ENCODE assay signal across 16 cellular contexts in genomic region chr12:56307221-56307965, GRCh38. TPM values are rescaled to one million over a fixed set of nuclear protein-coding genes. Genes with fewer than 3 reads are reported as not detected.
DNase-seq lines count a peak whose midpoint lies in the region; ATAC-seq, FAIRE-seq and TF ChIP-seq lines count a peak whose summit lies in the region.
"Had no signal": no experiment of that assay in that cellular context is flagged by ENCODE, and none has a peak within 500 bp of the region (broad histone marks: within the 10 kb centered on the region; RNA-seq: fewer than 3 reads in every experiment).

No MANE protein-coding gene starts in this region.

- no peak overlapping the region for H3K14ac ChIP-seq in mesenchymal stem cell (ENCODE audit: low read length in 2 of 2)

- FAIRE-seq in K562 (lab: Jason Lieb, UNC), result no peak
- FAIRE-seq: D721Med, G401.6, GM12892, GM18507 had no signal

- H3K4me2 ChIP-seq in K562 (ENCODE audit: insufficient read depth, low read length), result no peak overlapping the region
- no peak overlapping the region for H3K4me2 ChIP-seq in mesenchymal stem cell (ENCODE audit: low read length, poor library complexity, severe bottlenecking)
- H3K4me2 ChIP-seq: BLaER1 treated with 17β-estradiol and CSF1 and Interleukin-3, amounts not matched to agents 10 nM and 100 nM; GM23338 had no signal

- no peak for TF ChIP-seq POLR2A in K562 (conservative IDR thresholded peaks at IDR 0.05)

- no peaks in the 10 kb centered on the region for H3K9me1 ChIP-seq in K562 (ENCODE audit: control insufficient read depth, insufficient read depth, low read length)

- DNase-seq in K562 (ENCODE audit: extremely low read depth in 1 of 4, low spot score in 3 of 4), result no peak
- no peak for DNase-seq in mesenchymal stem cell
- no peak for DNase-seq in activated T-cell treated with anti-CD3 and anti-CD28 coated beads, Interleukin-2, amount 50 U/mL, for 48 hours
- DNase-seq in GM10266 (ENCODE audit: extremely low spot score), result no peak
- DNase-seq in T-helper 9 cell, result no peak
- DNase-seq: CD8-positive, alpha-beta memory T cell; COR-L47; H7 had no signal

- 98% methylated on average over 7 of the region's 7 CpGs for WGBS in K562 (ENCODE audit: insufficient coverage, low coverage, missing lambda C conversion rate)
- WGBS in mesenchymal stem cell, result 97% methylated on average over 6 of the region's 7 CpGs

- TF ChIP-seq EP300 in K562 (IDR thresholded peaks at IDR 0.05; ENCODE audit: low read length), result no peak

- H3K4me3 ChIP-seq in HEK293 (ENCODE audit: low read depth, low read length) (no peak overlapping the region), K562 (no peak overlapping the region), mesenchymal stem cell (ENCODE audit: insufficient read depth in 1 of 2, low read depth in 1 of 2, low read length in 2 of 2) (no peak overlapping the region)
- H3K4me3 ChIP-seq: BLaER1 treated with 17β-estradiol and CSF1 and Interleukin-3, amounts not matched to agents 10 nM and 100 nM; GM23338 had no signal

- no peak for TF ChIP-seq RAD21 in K562 (CRISPR knock-in tag; conservative IDR thresholded peaks at IDR 0.05 in 1 of 2, IDR thresholded peaks at IDR 0.05 in 1 of 2)

- H2AFZ ChIP-seq in K562 (ENCODE audit: low read depth, low read length), result no peak overlapping the region
- H2AFZ ChIP-seq in mesenchymal stem cell (ENCODE audit: low read depth, low read length), result no peak overlapping the region
- H2AFZ ChIP-seq: GM23338 had no signal

- no peak overlapping the region for H3K27ac ChIP-seq in HEK293 (ENCODE audit: extremely low read depth, low read depth, low read length)
- H3K27ac ChIP-seq in K562 (ENCODE audit: extremely low read depth, low read depth, low read length), result no peak overlapping the region
- H3K27ac ChIP-seq in mesenchymal stem cell (ENCODE audit: low read length, poor library complexity, severe bottlenecking), result peak overlapping the region; percentile 20
- H3K27ac ChIP-seq: BLaER1 treated with 17β-estradiol and CSF1 and Interleukin-3, amounts not matched to agents 10 nM and 100 nM had no signal

- no peak overlapping the region for H3K23ac ChIP-seq in mesenchymal stem cell (ENCODE audit: low read length in 2 of 2)

- H2AK5ac ChIP-seq in mesenchymal stem cell (ENCODE audit: low read length, severe bottlenecking), result no peak overlapping the region

- H3K4me1 ChIP-seq in HEK293 (ENCODE audit: control insufficient read depth, insufficient read depth, low read length), result no peaks in the 10 kb centered on the region
- no peaks in the 10 kb centered on the region; a peak in 1 of 5 replicates for H3K4me1 ChIP-seq in K562 (replicated peaks in 1 of 2; ENCODE audit: control insufficient read depth in 2 of 2, insufficient read depth in 2 of 2, low read length in 2 of 2)
- H3K4me1 ChIP-seq in mesenchymal stem cell (ENCODE audit: control insufficient read depth, insufficient read depth, low read depth, low read length), result peaks cover 2% of the 10 kb centered on the region

- H3K18ac ChIP-seq in mesenchymal stem cell (ENCODE audit: low read depth in 1 of 2, low read length in 2 of 2), result no peak overlapping the region

- no peaks in the 10 kb centered on the region for H4K20me1 ChIP-seq in K562 (replicated peaks; ENCODE audit: control insufficient read depth, insufficient read depth, low read length)
- H4K20me1 ChIP-seq: BLaER1 treated with 17β-estradiol and CSF1 and Interleukin-3, amounts not matched to agents 10 nM and 100 nM had no signal

- no peak overlapping the region for H2BK12ac ChIP-seq in mesenchymal stem cell (ENCODE audit: low read length in 2 of 2)

- peaks cover 15% of the 10 kb centered on the region for H3K79me1 ChIP-seq in mesenchymal stem cell (replicated peaks; ENCODE audit: low read length, poor library complexity, severe bottlenecking)

- H3K9me3 ChIP-seq in HEK293 (ENCODE audit: control insufficient read depth, insufficient read depth, low read depth, low read length) (no peaks in the 10 kb centered on the region), K562 (replicated peaks; ENCODE audit: control insufficient read depth, insufficient read depth, low read depth, low read length) (no peaks in the 10 kb centered on the region), mesenchymal stem cell (ENCODE audit: control insufficient read depth, low read length) (no peaks in the 10 kb centered on the region)
- H3K9me3 ChIP-seq: BLaER1 treated with 17β-estradiol and CSF1 and Interleukin-3, amounts not matched to agents 10 nM and 100 nM had no signal

- H4K91ac ChIP-seq in mesenchymal stem cell (ENCODE audit: low read length), result no peak overlapping the region

- H3K27me3 ChIP-seq in K562 (ENCODE audit: control insufficient read depth in 2 of 2, insufficient read depth in 2 of 2, low read length in 2 of 2), result no peaks in the 10 kb centered on the region
- no peaks in the 10 kb centered on the region for H3K27me3 ChIP-seq in mesenchymal stem cell (ENCODE audit: control insufficient read depth in 1 of 2, insufficient read depth in 1 of 2, low read length in 2 of 2)
- H3K27me3 ChIP-seq: BLaER1 treated with 17β-estradiol and CSF1 and Interleukin-3, amounts not matched to agents 10 nM and 100 nM had no signal

- in situ Hi-C loops in K562 (cut with MboI), result no loop called here

- no peak overlapping the region for H2BK15ac ChIP-seq in mesenchymal stem cell (ENCODE audit: low read depth, poor library complexity, severe bottlenecking)

- no peak overlapping the region for H2BK120ac ChIP-seq in mesenchymal stem cell (ENCODE audit: low read depth, low read length)

- CTCF ChIA-PET in HEK293 (lab: Yijun Ruan, JAX) (interaction anchor here (0.6 to 1.2 kb wide), 2 partner anchors 118 to 188 kb away, joined by 4 read pairs; partner anchors contain the start of gene SMARCC2), K562 (lab: Yijun Ruan, JAX; ENCODE audit: low intra/inter-chr PET ratio) (no interaction called here)

- no peak for ATAC-seq in K562
- ATAC-seq: GM23338 had no signal

- TF ChIP-seq CTCF in HEK293 (tag by site-specific recombination; IDR thresholded peaks at IDR 0.05) (no peak), K562 (IDR thresholded peaks at IDR 0.05 in 2 of 3, conservative IDR thresholded peaks at IDR 0.05 in 1 of 3; ENCODE audit: insufficient read depth in 2 of 3, low read depth in 1 of 3, low read length in 3 of 3) (no peak), GM10266 (IDR thresholded peaks at IDR 0.05; ENCODE audit: control insufficient read depth, insufficient read depth, low read depth, missing control alignments) (no peak)

- no peaks in the 10 kb centered on the region for H3K79me2 ChIP-seq in K562 (ENCODE audit: control insufficient read depth, insufficient read depth, low read length)

- no peak overlapping the region for H4K8ac ChIP-seq in mesenchymal stem cell (ENCODE audit: low read length)

- no peak overlapping the region for H2BK5ac ChIP-seq in mesenchymal stem cell (ENCODE audit: low read depth, low read length, poor library complexity, severe bottlenecking)

- peaks cover 66 to 67% of the 10 kb centered on the region in 2 experiments for H3K36me3 ChIP-seq in HEK293 (ENCODE audit: control insufficient read depth in 2 of 2, insufficient read depth in 1 of 2, low read length in 2 of 2)
- peaks cover 61% of the 10 kb centered on the region for H3K36me3 ChIP-seq in K562 (ENCODE audit: control insufficient read depth, insufficient read depth, low read length)
- H3K36me3 ChIP-seq in mesenchymal stem cell (ENCODE audit: control insufficient read depth in 1 of 2, insufficient read depth in 2 of 2, low read depth in 1 of 2, low read length in 2 of 2), result peaks cover 37 to 69% of the 10 kb centered on the region in 2 experiments

- no peak overlapping the region for H3K4ac ChIP-seq in mesenchymal stem cell (ENCODE audit: low read depth in 1 of 2, low read length in 2 of 2)

- no TSS peak for BruUV-seq in K562 (replicated peaks; lab: Mats Ljungman, UMichigan)

- intact Hi-C loops in K562 (cut with micrococcal nuclease), result no loop called here

- POLR2A ChIA-PET in HEK293 (lab: Yijun Ruan, JAX) (interaction anchor here (1.6 kb wide), 1 partner anchor 26 kb away, joined by 3 read pairs; the partner anchor contains the start of gene PAN2), K562 (lab: Yijun Ruan, JAX) (interaction anchor here (0.6 to 1.6 kb wide), 6 partner anchors 8 to 181 kb away, joined by 3 to 8 read pairs (median 4); partner anchors contain the start of genes CS and PAN2)

- H3K9ac ChIP-seq in K562 (ENCODE audit: insufficient read depth in 1 of 2, low read depth in 2 of 2, low read length in 2 of 2), result no peak overlapping the region
- no peak overlapping the region for H3K9ac ChIP-seq in mesenchymal stem cell (ENCODE audit: low read length)
- H3K9ac ChIP-seq: BLaER1 treated with 17β-estradiol and CSF1 and Interleukin-3, amounts not matched to agents 10 nM and 100 nM had no signal

RNA-seq across cellular contexts. Expression of gene CS, which starts 7.3 kb away (rescaled TPM):
- total RNA-seq in K562 (2011; cell fraction: chromatin; rRNA removed; ENCODE audit: low replicate concordance), result 232 and 281 TPM in 2 replicates
- 149 and 156 TPM in 2 replicates for total RNA-seq in K562 (2011; cell fraction: nucleolus; rRNA removed)
- total RNA-seq in K562 (2011; cell fraction: nucleoplasm; rRNA removed), result 189 and 239 TPM in 2 replicates
- total RNA-seq in K562 (2014; rRNA removed) (103 and 130 TPM in 2 replicates), K562 (2014; rRNA removed; fragmentation: Illumina TruSeq; extraction: Trizol) (149 and 156 TPM in 2 replicates), K562 (2015; rRNA removed; fragmentation: Illumina TruSeq; extraction: Trizol) (164 and 168 TPM in 2 replicates), K562 (2021) (365 and 375 TPM in 2 replicates)
- polyA plus RNA-seq in K562 (2011; rRNA removed) (107 and 183 TPM in 2 replicates), K562 (2014; fragmentation: Illumina TruSeq; extraction: Trizol) (301 and 390 TPM in 2 replicates), K562 (2014; fragmentation: Nextera tagmentation; extraction: Ambion mirVana) (100 to 1,000 TPM in 1 of 2 experiments, 10 to 100 TPM in 1; 99.9 to 239 TPM), K562 (2014; rRNA removed) (109 and 122 TPM in 2 replicates)
- polyA plus RNA-seq in K562 (2011; cell fraction: cytosol; rRNA removed), result 101 and 152 TPM in 2 replicates
- polyA plus RNA-seq in K562 (2011; cell fraction: nucleus; rRNA removed), result 173 and 189 TPM in 2 replicates
- 183 and 226 TPM in 2 replicates for polyA plus RNA-seq in K562 (2012)
- 150 and 226 TPM in 2 replicates for polyA minus RNA-seq in K562 (2011; rRNA and poly(A)+ RNA removed)
- 315 and 351 TPM in 2 replicates for polyA minus RNA-seq in K562 (2011; cell fraction: cytosol; rRNA and poly(A)+ RNA removed)
- 64.2 and 101 TPM in 2 replicates for polyA minus RNA-seq in K562 (2011; cell fraction: nucleus; rRNA and poly(A)+ RNA removed)
- polyA plus RNA-seq in mesenchymal stem cell (2013, experiment 1 of 2), result 126 TPM
- polyA plus RNA-seq in mesenchymal stem cell (2013, experiment 2 of 2), result 125 TPM

RNA-seq across cellular contexts. Expression of gene CNPY2, which starts 8.4 kb away (rescaled TPM):
- total RNA-seq in K562 (2011; cell fraction: chromatin; rRNA removed; ENCODE audit: low replicate concordance), result 149 and 200 TPM in 2 replicates
- 156 TPM in 2 replicates for total RNA-seq in K562 (2011; cell fraction: nucleolus; rRNA removed)
- total RNA-seq in K562 (2011; cell fraction: nucleoplasm; rRNA removed), result 170 and 172 TPM in 2 replicates
- total RNA-seq in K562 (2014; rRNA removed) (92.1 and 99.8 TPM in 2 replicates), K562 (2014; rRNA removed; fragmentation: Illumina TruSeq; extraction: Trizol) (147 and 150 TPM in 2 replicates), K562 (2015; rRNA removed; fragmentation: Illumina TruSeq; extraction: Trizol) (134 and 138 TPM in 2 replicates), K562 (2021) (126 and 135 TPM in 2 replicates)
- polyA plus RNA-seq in K562 (2011; rRNA removed) (181 and 190 TPM in 2 replicates), K562 (2014; fragmentation: Illumina TruSeq; extraction: Trizol) (139 and 142 TPM in 2 replicates), K562 (2014; fragmentation: Nextera tagmentation; extraction: Ambion mirVana) (10 to 100 TPM; 33.8 to 45.0 TPM), K562 (2014; rRNA removed) (163 and 169 TPM in 2 replicates)
- polyA plus RNA-seq in K562 (2011; cell fraction: cytosol; rRNA removed), result 120 and 165 TPM in 2 replicates
- polyA plus RNA-seq in K562 (2011; cell fraction: nucleus; rRNA removed), result 78.9 and 103 TPM in 2 replicates
- 118 and 164 TPM in 2 replicates for polyA plus RNA-seq in K562 (2012)
- 106 and 114 TPM in 2 replicates for polyA minus RNA-seq in K562 (2011; rRNA and poly(A)+ RNA removed)
- 30.3 and 31.9 TPM in 2 replicates for polyA minus RNA-seq in K562 (2011; cell fraction: cytosol; rRNA and poly(A)+ RNA removed)
- 22.1 and 38.5 TPM in 2 replicates for polyA minus RNA-seq in K562 (2011; cell fraction: nucleus; rRNA and poly(A)+ RNA removed)
- 199 TPM for polyA plus RNA-seq in mesenchymal stem cell (2013, experiment 1 of 2)
- polyA plus RNA-seq in mesenchymal stem cell (2013, experiment 2 of 2), result 210 TPM

RNA-seq across cellular contexts. Expression of gene PAN2, which starts 26.4 kb away (rescaled TPM):
- total RNA-seq in K562 (2011; cell fraction: chromatin; rRNA removed; ENCODE audit: low replicate concordance), result 615 and 739 TPM in 2 replicates
- 296 and 318 TPM in 2 replicates for total RNA-seq in K562 (2011; cell fraction: nucleolus; rRNA removed)
- 263 and 299 TPM in 2 replicates for total RNA-seq in K562 (2011; cell fraction: nucleoplasm; rRNA removed)
- total RNA-seq in K562 (2014; rRNA removed) (25.0 and 25.6 TPM in 2 replicates), K562 (2014; rRNA removed; fragmentation: Illumina TruSeq; extraction: Trizol) (25.9 and 26.0 TPM in 2 replicates), K562 (2015; rRNA removed; fragmentation: Illumina TruSeq; extraction: Trizol) (21.6 and 21.7 TPM in 2 replicates), K562 (2021) (40.2 and 51.4 TPM in 2 replicates)
- polyA plus RNA-seq in K562 (2011; rRNA removed) (66.1 and 134 TPM in 2 replicates), K562 (2014; fragmentation: Illumina TruSeq; extraction: Trizol) (29.1 and 35.3 TPM in 2 replicates), K562 (2014; fragmentation: Nextera tagmentation; extraction: Ambion mirVana) (10 to 100 TPM; 15.0 to 23.9 TPM), K562 (2014; rRNA removed) (39.4 and 65.2 TPM in 2 replicates)
- polyA plus RNA-seq in K562 (2011; cell fraction: cytosol; rRNA removed), result 22.2 and 36.4 TPM in 2 replicates
- polyA plus RNA-seq in K562 (2011; cell fraction: nucleus; rRNA removed), result 942 and 1,795 TPM in 2 replicates
- 42.1 and 71.3 TPM in 2 replicates for polyA plus RNA-seq in K562 (2012)
- polyA minus RNA-seq in K562 (2011; rRNA and poly(A)+ RNA removed), result 27.5 and 64.2 TPM in 2 replicates
- polyA minus RNA-seq in K562 (2011; cell fraction: cytosol; rRNA and poly(A)+ RNA removed), result 13.0 and 14.8 TPM in 2 replicates
- polyA minus RNA-seq in K562 (2011; cell fraction: nucleus; rRNA and poly(A)+ RNA removed), result 98.8 and 223 TPM in 2 replicates
- 7.4 TPM for polyA plus RNA-seq in mesenchymal stem cell (2013, experiment 1 of 2)
- 7.1 TPM for polyA plus RNA-seq in mesenchymal stem cell (2013, experiment 2 of 2)

RNA-seq across cellular contexts. Expression of gene IL23A, which starts 31.3 kb away (rescaled TPM):
- total RNA-seq in K562 (2011; cell fraction: chromatin; rRNA removed; ENCODE audit: low replicate concordance), result 5.8 and 7.7 TPM in 2 replicates
- total RNA-seq in K562 (2011; cell fraction: nucleolus; rRNA removed), result 6.0 and 10.7 TPM in 2 replicates
- total RNA-seq in K562 (2011; cell fraction: nucleoplasm; rRNA removed), result 8.4 and 11.0 TPM in 2 replicates
- total RNA-seq in K562 (2014; rRNA removed) (7.8 and 8.9 TPM in 2 replicates), K562 (2014; rRNA removed; fragmentation: Illumina TruSeq; extraction: Trizol) (9.0 and 9.1 TPM in 2 replicates), K562 (2015; rRNA removed; fragmentation: Illumina TruSeq; extraction: Trizol) (9.1 TPM in 2 replicates), K562 (2021) (9.6 and 12.5 TPM in 2 replicates)
- polyA plus RNA-seq in K562 (2011; rRNA removed) (4.4 and 21.6 TPM in 2 replicates), K562 (2014; fragmentation: Illumina TruSeq; extraction: Trizol) (20.1 and 22.5 TPM in 2 replicates), K562 (2014; fragmentation: Nextera tagmentation; extraction: Ambion mirVana) (10 to 100 TPM; 36.7 to 37.2 TPM), K562 (2014; rRNA removed) (21.3 and 29.3 TPM in 2 replicates)
- 9.3 and 22.4 TPM in 2 replicates for polyA plus RNA-seq in K562 (2011; cell fraction: cytosol; rRNA removed)
- polyA plus RNA-seq in K562 (2011; cell fraction: nucleus; rRNA removed), result 18.8 and 49.0 TPM in 2 replicates
- polyA plus RNA-seq in K562 (2012), result 10.0 and 54.7 TPM in 2 replicates
- polyA minus RNA-seq in K562 (2011; rRNA and poly(A)+ RNA removed), result 0.98 and 2.3 TPM in 2 replicates
- polyA minus RNA-seq in K562 (2011; cell fraction: cytosol; rRNA and poly(A)+ RNA removed), result 3.3 TPM in 1 of 2 replicates, not detected in the other
- 0.67 and 3.4 TPM in 2 replicates for polyA minus RNA-seq in K562 (2011; cell fraction: nucleus; rRNA and poly(A)+ RNA removed)
- polyA plus RNA-seq in mesenchymal stem cell (2013, experiment 1 of 2), result 0.06 TPM
- polyA plus RNA-seq in mesenchymal stem cell (2013, experiment 2 of 2), result not detected
- total RNA-seq: A172 had no signal

RNA-seq across cellular contexts. Expression of gene COQ10A, which starts 40.7 kb away (rescaled TPM):
- total RNA-seq in K562 (2011; cell fraction: chromatin; rRNA removed; ENCODE audit: low replicate concordance), result 40.5 and 51.5 TPM in 2 replicates
- total RNA-seq in K562 (2011; cell fraction: nucleolus; rRNA removed), result 39.9 and 41.2 TPM in 2 replicates
- 38.4 and 43.7 TPM in 2 replicates for total RNA-seq in K562 (2011; cell fraction: nucleoplasm; rRNA removed)
- total RNA-seq in K562 (2014; rRNA removed) (11.3 and 14.3 TPM in 2 replicates), K562 (2014; rRNA removed; fragmentation: Illumina TruSeq; extraction: Trizol) (11.4 and 12.0 TPM in 2 replicates), K562 (2015; rRNA removed; fragmentation: Illumina TruSeq; extraction: Trizol) (10.0 and 11.0 TPM in 2 replicates), K562 (2021) (12.7 and 14.2 TPM in 2 replicates)
- polyA plus RNA-seq in K562 (2011; rRNA removed) (26.4 and 31.2 TPM in 2 replicates), K562 (2014; fragmentation: Illumina TruSeq; extraction: Trizol) (16.3 and 19.3 TPM in 2 replicates), K562 (2014; fragmentation: Nextera tagmentation; extraction: Ambion mirVana) (1 to 10 TPM; 3.1 to 5.7 TPM), K562 (2014; rRNA removed) (21.1 and 23.6 TPM in 2 replicates)
- 19.6 and 35.7 TPM in 2 replicates for polyA plus RNA-seq in K562 (2011; cell fraction: cytosol; rRNA removed)
- 49.1 and 54.0 TPM in 2 replicates for polyA plus RNA-seq in K562 (2011; cell fraction: nucleus; rRNA removed)
- polyA plus RNA-seq in K562 (2012), result 11.8 and 21.5 TPM in 2 replicates
- 15.2 and 18.2 TPM in 2 replicates for polyA minus RNA-seq in K562 (2011; rRNA and poly(A)+ RNA removed)
- polyA minus RNA-seq in K562 (2011; cell fraction: cytosol; rRNA and poly(A)+ RNA removed), result 5.1 and 7.4 TPM in 2 replicates
- 7.7 and 12.7 TPM in 2 replicates for polyA minus RNA-seq in K562 (2011; cell fraction: nucleus; rRNA and poly(A)+ RNA removed)
- 12.6 TPM for polyA plus RNA-seq in mesenchymal stem cell (2013, experiment 1 of 2)
- polyA plus RNA-seq in mesenchymal stem cell (2013, experiment 2 of 2), result 11.5 TPM

Comparison
In these comparisons a context has a peak if more than half of its experiments do, and no peak if none do; other contexts are left out.
1. Of the 44 proteins assayed by ChIP-seq in both K562 and HEK293: peak only in K562: none; only in HEK293: none; in both: ZNF121; in neither: 43.